In genomic region chr6:105819774-105820173, GRCh38 we compare ENCODE assay signal across 18 cellular contexts.
"Had no signal": no experiment of that assay in that cellular context is flagged by ENCODE, and none has a peak within 500 bp of the region (broad histone marks: within the 10 kb centered on the region; RNA-seq: fewer than 3 reads in every experiment).

No MANE protein-coding gene starts in this region.

- DNase-seq: activated B cell treated with CpG ODN at 0.5 μM for 24 hours; activated CD4-positive, alpha-beta memory T cell treated with anti-CD3 and anti-CD28 coated beads for 36 hours; activated CD4-positive, alpha-beta T cell treated with anti-CD3 and anti-CD28 coated beads for 4 hours; activated effector memory CD4-positive, alpha-beta T cell treated with anti-CD3 and anti-CD28 coated beads, Interleukin-2, amount 50 U/mL, for 16 hours; activated naive CD4-positive, alpha-beta T cell treated with anti-CD3 and anti-CD28 coated beads, Interleukin-2, amount 10 ng/mL, durations not matched to agents 7 days and 5 days; cerebellar nuclear complex; endodermal cell; esophagus squamous epithelium; gastrocnemius medialis; head of caudate nucleus; hypothalamus; left ventricle myocardium superior; ovary; psoas muscle; stimulated activated CD4-positive, alpha-beta T cell treated with anti-CD3 and anti-CD28 coated beads, Interleukin-4, amount 100 ng/mL, for 24 hours; substantia nigra; T-helper 9 cell; thyroid gland had no signal

- ATAC-seq: gastrocnemius medialis, left ventricle myocardium superior, psoas muscle had no signal
